1 cellular context compared by ENCODE assay signal in the genomic region with DNA sequence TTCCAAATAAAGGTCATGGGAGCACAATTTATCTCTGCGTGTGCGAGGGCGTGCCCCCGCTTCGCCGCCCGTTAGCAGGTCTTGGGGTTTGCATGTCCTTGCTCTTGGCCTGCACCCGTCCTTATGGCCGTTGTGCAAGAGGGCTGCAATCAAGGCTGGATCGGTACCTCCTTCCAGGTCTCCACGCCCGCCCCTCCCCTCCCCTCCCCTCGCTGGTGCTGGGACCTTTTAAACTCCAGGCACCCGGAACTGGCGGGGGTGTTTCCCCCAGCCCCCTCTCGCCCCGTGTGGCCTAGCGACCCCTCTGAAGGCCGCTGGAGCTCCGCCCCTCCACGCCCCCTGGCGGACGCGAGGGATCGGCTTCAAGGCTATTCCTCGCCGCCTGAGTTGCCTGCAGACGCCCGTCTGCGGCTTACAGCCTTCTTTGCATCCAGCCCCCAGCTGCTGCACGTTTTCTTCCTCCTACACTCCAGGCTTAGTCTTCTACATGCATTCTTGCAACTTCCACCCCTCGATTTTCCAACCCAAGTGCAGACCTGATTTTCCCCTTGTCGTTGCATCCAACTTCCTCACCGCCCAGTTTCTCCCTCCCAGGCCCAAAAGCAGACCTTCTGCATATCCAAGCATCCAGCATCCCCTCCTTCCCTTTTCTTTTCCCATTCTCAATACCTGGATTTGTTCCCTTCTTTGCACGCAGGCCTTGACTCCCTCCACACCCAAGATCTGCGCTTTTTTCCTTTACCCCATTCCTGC.
TF ChIP-seq lines count a peak whose summit lies in the region.

No MANE protein-coding gene starts in this region.

TF ChIP-seq in HepG2, 621 proteins besides CTCF, POLR2A, EP300 and RAD21 (continued from another document and continues in another):
- TF ChIP-seq, protein P1, sequence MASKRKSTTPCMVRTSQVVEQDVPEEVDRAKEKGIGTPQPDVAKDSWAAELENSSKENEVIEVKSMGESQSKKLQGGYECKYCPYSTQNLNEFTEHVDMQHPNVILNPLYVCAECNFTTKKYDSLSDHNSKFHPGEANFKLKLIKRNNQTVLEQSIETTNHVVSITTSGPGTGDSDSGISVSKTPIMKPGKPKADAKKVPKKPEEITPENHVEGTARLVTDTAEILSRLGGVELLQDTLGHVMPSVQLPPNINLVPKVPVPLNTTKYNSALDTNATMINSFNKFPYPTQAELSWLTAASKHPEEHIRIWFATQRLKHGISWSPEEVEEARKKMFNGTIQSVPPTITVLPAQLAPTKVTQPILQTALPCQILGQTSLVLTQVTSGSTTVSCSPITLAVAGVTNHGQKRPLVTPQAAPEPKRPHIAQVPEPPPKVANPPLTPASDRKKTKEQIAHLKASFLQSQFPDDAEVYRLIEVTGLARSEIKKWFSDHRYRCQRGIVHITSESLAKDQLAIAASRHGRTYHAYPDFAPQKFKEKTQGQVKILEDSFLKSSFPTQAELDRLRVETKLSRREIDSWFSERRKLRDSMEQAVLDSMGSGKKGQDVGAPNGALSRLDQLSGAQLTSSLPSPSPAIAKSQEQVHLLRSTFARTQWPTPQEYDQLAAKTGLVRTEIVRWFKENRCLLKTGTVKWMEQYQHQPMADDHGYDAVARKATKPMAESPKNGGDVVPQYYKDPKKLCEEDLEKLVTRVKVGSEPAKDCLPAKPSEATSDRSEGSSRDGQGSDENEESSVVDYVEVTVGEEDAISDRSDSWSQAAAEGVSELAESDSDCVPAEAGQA (IDR thresholded peaks at IDR 0.05; ENCODE audit: low read depth), result no peak
- TF ChIP-seq, protein P1 (CRISPR knock-in tag; IDR thresholded peaks at IDR 0.05; ENCODE audit: borderline replicate concordance), result 0 out of 2 replicates have a peak, but pooled peaks have one; percentile 22
- 0 out of 2 replicates have a peak, but pooled peaks have one; percentile 66 for TF ChIP-seq TEF (CRISPR knock-in tag; IDR thresholded peaks at IDR 0.05)
- peak; percentile 82 for TF ChIP-seq SP4 (CRISPR knock-in tag; IDR thresholded peaks at IDR 0.05)
- no peak for TF ChIP-seq SRSF4 (IDR thresholded peaks at IDR 0.05; ENCODE audit: low read depth, low read length, poor library complexity, severe bottlenecking)
- TF ChIP-seq ZNF746 (CRISPR knock-in tag; IDR thresholded peaks at IDR 0.05), result peak; percentile 99
- TF ChIP-seq IRF9 (CRISPR knock-in tag; IDR thresholded peaks at IDR 0.05; ENCODE audit: borderline replicate concordance), result peak; percentile 40; the same call in 1 of the 2 replicates
- peak; percentile 88 for TF ChIP-seq KLF12 (CRISPR knock-in tag; IDR thresholded peaks at IDR 0.05; ENCODE audit: borderline replicate concordance)
- TF ChIP-seq SETDB1 (CRISPR knock-in tag; IDR thresholded peaks at IDR 0.05; ENCODE audit: borderline replicate concordance), result no peak
- TF ChIP-seq ZFAT (CRISPR knock-in tag; conservative IDR thresholded peaks at IDR 0.05), result no peak
- 0 out of 2 replicates have a peak, but pooled peaks have one; percentile 20 for TF ChIP-seq ZNF646 (CRISPR knock-in tag; IDR thresholded peaks at IDR 0.05)
- peak; percentile 46; the same call in 1 of the 2 replicates for TF ChIP-seq ZNF776 (CRISPR knock-in tag; IDR thresholded peaks at IDR 0.05)
- 0 out of 2 replicates have a peak, but pooled peaks have one; percentile 60 for TF ChIP-seq TARDBP (CRISPR knock-in tag; IDR thresholded peaks at IDR 0.05)
- TF ChIP-seq DDIT3 (CRISPR knock-in tag; IDR thresholded peaks at IDR 0.05), result peak; percentile 97
- peak; percentile 27 for TF ChIP-seq KAT8 (CRISPR knock-in tag; IDR thresholded peaks at IDR 0.05)
- TF ChIP-seq ZNF644 (CRISPR knock-in tag; IDR thresholded peaks at IDR 0.05; ENCODE audit: low read depth), result no peak; the same call in 1 of the 2 replicates
- peak; percentile 89 for TF ChIP-seq ZNF12 (CRISPR knock-in tag; IDR thresholded peaks at IDR 0.05)
- TF ChIP-seq ZFP36 (IDR thresholded peaks at IDR 0.05; ENCODE audit: borderline replicate concordance, low read depth, low read length, partially characterized antibody), result no peak
- TF ChIP-seq RFX5 (IDR thresholded peaks at IDR 0.05; ENCODE audit: low read depth, low read length), result no peak
- TF ChIP-seq ZNF639 (CRISPR knock-in tag; conservative IDR thresholded peaks at IDR 0.05), result peak; percentile 82
- peak; percentile 55 for TF ChIP-seq ZNF264 (CRISPR knock-in tag; IDR thresholded peaks at IDR 0.05)
- 0 out of 2 replicates have a peak, but pooled peaks have one; percentile 37 for TF ChIP-seq NKX3-1 (CRISPR knock-in tag; IDR thresholded peaks at IDR 0.05)
- TF ChIP-seq ZNF724P (CRISPR knock-in tag; IDR thresholded peaks at IDR 0.05; ENCODE audit: borderline replicate concordance), result peak; percentile 76; the same call in 1 of the 2 replicates
- TF ChIP-seq ZFY (CRISPR knock-in tag; IDR thresholded peaks at IDR 0.05), result peak; percentile 78
- TF ChIP-seq SNAPC2 (CRISPR knock-in tag; IDR thresholded peaks at IDR 0.05), result 0 out of 2 replicates have a peak, but pooled peaks have one; percentile 88
- no peak; the same call in 1 of the 2 replicates for TF ChIP-seq TBX3 (IDR thresholded peaks at IDR 0.05; ENCODE audit: borderline replicate concordance)
- TF ChIP-seq AHR (CRISPR knock-in tag; IDR thresholded peaks at IDR 0.05), result 0 out of 2 replicates have a peak, but pooled peaks have one; percentile 9
- no peak; the same call in 1 of the 2 replicates for TF ChIP-seq ERF (CRISPR knock-in tag; IDR thresholded peaks at IDR 0.05)
- TF ChIP-seq TRAFD1 (CRISPR knock-in tag; IDR thresholded peaks at IDR 0.05; ENCODE audit: borderline replicate concordance), result no peak
- TF ChIP-seq THAP8 (CRISPR knock-in tag; IDR thresholded peaks at IDR 0.05; ENCODE audit: borderline replicate concordance), result no peak; the same call in 1 of the 2 replicates
- peak; percentile 81 for TF ChIP-seq FOXA3 (CRISPR knock-in tag; IDR thresholded peaks at IDR 0.05)
- TF ChIP-seq MIXL1 (CRISPR knock-in tag; IDR thresholded peaks at IDR 0.05), result peak; percentile 77; the same call in 1 of the 2 replicates
- no peak for TF ChIP-seq GRHL1 (CRISPR knock-in tag; conservative IDR thresholded peaks at IDR 0.05)
